Comparison of ENCODE assay signal across 1 cellular context in genomic region chr2:86014493-86014892, GRCh38.
TF ChIP-seq lines count a peak whose summit lies in the region.

No MANE protein-coding gene starts in this region.

TF ChIP-seq in GM23338, 12 proteins besides CTCF, POLR2A, EP300 and RAD21:
- TF ChIP-seq CREB1 (CRISPR knock-in tag; IDR thresholded peaks at IDR 0.05; ENCODE audit: low read depth) = no peak
- no peak for TF ChIP-seq JUNB (IDR thresholded peaks at IDR 0.05; ENCODE audit: unreplicated experiment)
- TF ChIP-seq ZNF462 (CRISPR knock-in tag; IDR thresholded peaks at IDR 0.05) = no peak
- TF ChIP-seq POLR2AphosphoS5 (IDR thresholded peaks at IDR 0.05; ENCODE audit: low read depth) = no peak
- TF ChIP-seq STAT1 (IDR thresholded peaks at IDR 0.05; ENCODE audit: unreplicated experiment) = no peak
- no peak for TF ChIP-seq EZH2phosphoT487 (IDR thresholded peaks at IDR 0.05; ENCODE audit: unreplicated experiment)
- no peak for TF ChIP-seq ZNF114 (CRISPR knock-in tag; IDR thresholded peaks at IDR 0.05)
TF ChIP-seq in GM23338: peak in this region for 0.
